8 cellular contexts compared by ENCODE assay signal in the genomic region with DNA sequence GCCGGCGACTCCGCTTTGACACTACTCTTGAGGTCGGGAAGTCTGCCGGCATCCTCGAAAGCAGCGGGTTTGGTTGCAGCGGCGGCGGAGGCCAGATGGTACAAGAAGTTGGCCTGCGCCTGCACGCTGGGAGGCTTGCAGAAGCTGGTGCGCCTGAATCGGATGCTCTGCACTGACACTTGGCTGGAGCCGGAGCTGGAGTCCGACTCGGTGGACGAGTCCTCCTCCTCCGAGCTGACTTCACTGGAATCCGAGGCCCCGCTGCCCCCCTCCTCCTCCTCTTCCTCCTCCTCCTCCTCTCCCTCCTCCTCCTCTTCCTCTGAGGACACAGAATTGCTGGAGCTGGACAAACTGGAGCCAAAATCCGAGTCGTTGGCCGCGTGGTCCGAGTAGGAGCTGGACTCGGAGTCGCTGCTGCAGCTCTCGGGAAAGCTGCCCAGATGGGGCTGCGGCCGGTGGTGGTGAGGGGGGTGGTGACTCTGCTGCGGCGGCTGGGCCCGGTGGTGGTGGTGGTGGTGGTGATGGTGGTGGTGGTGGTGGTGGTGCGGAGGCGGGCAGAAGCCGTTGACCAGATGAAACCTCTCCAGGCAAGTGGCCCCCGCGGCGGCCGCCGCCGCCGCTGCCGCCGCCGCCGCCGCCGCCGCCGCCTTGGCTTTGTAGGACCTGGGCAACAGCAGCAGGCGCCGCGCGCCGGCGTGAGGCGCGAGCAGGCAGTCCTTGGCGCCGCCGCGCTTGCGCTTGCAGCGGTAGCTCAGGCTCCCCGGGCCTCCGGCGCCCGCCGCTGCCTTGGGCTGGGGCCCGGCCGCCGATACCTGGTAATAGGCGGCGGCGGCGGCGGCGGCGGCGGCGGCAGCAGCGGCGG. TPM values are rescaled to one million over a fixed set of nuclear protein-coding genes. Genes with fewer than 3 reads are reported as not detected.
DNase-seq lines count a peak whose midpoint lies in the region; ATAC-seq, FAIRE-seq and TF ChIP-seq lines count a peak whose summit lies in the region.

No MANE protein-coding gene starts in this region.

- TF ChIP-seq CTCF in SK-N-SH (IDR thresholded peaks at IDR 0.05) = no peak
- TF ChIP-seq CTCF in brain (conservative IDR thresholded peaks at IDR 0.05) = no peak
- no peak for TF ChIP-seq CTCF in gastrocnemius medialis (IDR thresholded peaks at IDR 0.05 in 4 of 5, conservative IDR thresholded peaks at IDR 0.05 in 1 of 5)

- intact Hi-C loops in gastrocnemius medialis (cut with DNase I; ENCODE audit: low total_unique reads) = loop anchor here (2.0 kb wide), 1 partner anchor 20 kb away; no protein-coding TSS in a partner anchor

- H3K27me3 ChIP-seq in BLaER1 treated with 17β-estradiol and CSF1 and Interleukin-3, amounts not matched to agents 10 nM and 100 nM = peaks cover 100% of the 10 kb centered on the region in 11 experiments
- H3K27me3 ChIP-seq in SK-N-SH (ENCODE audit: insufficient read depth) (no peaks in the 10 kb centered on the region), iPS-18a (ENCODE audit: control insufficient read depth, insufficient read depth, low read length) (peaks cover 50% of the 10 kb centered on the region), gastrocnemius medialis (peaks cover 0 to 8% (median 4%) of the 10 kb centered on the region in 3 donors)

- under 1% methylated on average over 19 of the region's 85 CpGs for WGBS in SK-N-SH (ENCODE audit: low lambda C conversion rate)

- peak overlapping the region; percentile 21 to 68 (median 54) for H3K4me3 ChIP-seq in BLaER1 treated with 17β-estradiol and CSF1 and Interleukin-3, amounts not matched to agents 10 nM and 100 nM
- H3K4me3 ChIP-seq in SK-N-SH (ENCODE audit: low read depth in 2 of 2, low read length in 1 of 2) (peak overlapping the region; percentile 53 to 64), iPS-18a (ENCODE audit: low read length) (peak overlapping the region; percentile 71), gastrocnemius medialis (peak overlapping the region; percentile 63 to 72 (median 67))

- H3K4me1 Mint-ChIP-seq in brain = peaks cover 60% of the 10 kb centered on the region

- peak overlapping the region; percentile 68 for H2AFZ ChIP-seq in SK-N-SH (ENCODE audit: low read depth)

- TF ChIP-seq POLR2A in gastrocnemius medialis (IDR thresholded peaks at IDR 0.05) = peak in 1 of 2 donors; percentile 23

- H3K79me2 ChIP-seq in SK-N-SH (ENCODE audit: insufficient read depth) = peaks cover 27% of the 10 kb centered on the region

- H4K20me1 ChIP-seq in BLaER1 treated with 17β-estradiol and CSF1 and Interleukin-3, amounts not matched to agents 10 nM and 100 nM = peaks cover 0 to 92% (median 62%) of the 10 kb centered on the region in 11 experiments; a peak in 19 of 22 replicates
- no peaks in the 10 kb centered on the region for H4K20me1 ChIP-seq in SK-N-SH (ENCODE audit: insufficient read depth)

- ATAC-seq in GM19043 (IDR thresholded peaks at IDR 0.05; ENCODE audit: low read depth, unreplicated experiment) = peak; percentile 60
- peak; percentile 59 for ATAC-seq in HG03175 (IDR thresholded peaks at IDR 0.05; ENCODE audit: unreplicated experiment)
- ATAC-seq in gastrocnemius medialis = peak; percentile 61 to 64

- H3K4me1 ChIP-seq in BLaER1 treated with 17β-estradiol and CSF1 and Interleukin-3, amounts not matched to agents 10 nM and 100 nM = peaks cover 4 to 13% (median 10%) of the 10 kb centered on the region in 10 experiments; a peak in 11 of 20 replicates
- peaks cover 24 to 25% of the 10 kb centered on the region in 2 experiments; a peak in 3 of 4 replicates for H3K4me1 ChIP-seq in SK-N-SH (ENCODE audit: control insufficient read depth in 1 of 2, insufficient read depth in 2 of 2, low read depth in 1 of 2, low read length in 1 of 2)
- peaks cover 69% of the 10 kb centered on the region for H3K4me1 ChIP-seq in iPS-18a (ENCODE audit: control insufficient read depth, low read depth, low read length)
- H3K4me1 ChIP-seq in gastrocnemius medialis = peaks cover 33 to 34% of the 10 kb centered on the region in 2 donors

- H3F3A ChIP-seq in SK-N-SH (replicated peaks; ENCODE audit: insufficient read depth) = peaks cover 26% of the 10 kb centered on the region

- TF ChIP-seq RAD21 in SK-N-SH (IDR thresholded peaks at IDR 0.05; ENCODE audit: low read length) = no peak

- TF ChIP-seq EP300 in SK-N-SH (IDR thresholded peaks at IDR 0.05; ENCODE audit: borderline replicate concordance in 1 of 2, low read depth in 1 of 2, low read length in 1 of 2) = no peak

- no peaks in the 10 kb centered on the region for H3K9me3 ChIP-seq in BLaER1 treated with 17β-estradiol and CSF1 and Interleukin-3, amounts not matched to agents 10 nM and 100 nM (replicated peaks in 1 of 11)
- H3K9me3 ChIP-seq in SK-N-SH (no peaks in the 10 kb centered on the region), iPS-18a (ENCODE audit: control insufficient read depth, low read depth, low read length) (no peaks in the 10 kb centered on the region), gastrocnemius medialis (no peaks in the 10 kb centered on the region)

- no peaks in the 10 kb centered on the region for H3K9me2 ChIP-seq in SK-N-SH

- H3K36me3 ChIP-seq in BLaER1 treated with 17β-estradiol and CSF1 and Interleukin-3, amounts not matched to agents 10 nM and 100 nM = no peaks in the 10 kb centered on the region
- H3K36me3 ChIP-seq in SK-N-SH (replicated peaks in 1 of 2; ENCODE audit: control insufficient read depth in 1 of 2, insufficient read depth in 2 of 2, low read length in 1 of 2) (no peaks in the 10 kb centered on the region), iPS-18a (ENCODE audit: control insufficient read depth, low read depth, low read length) (no peaks in the 10 kb centered on the region), gastrocnemius medialis (no peaks in the 10 kb centered on the region)

- peak overlapping the region in 2 of 11 experiments; percentile 11 to 27; a peak in 2 of 22 replicates for H3K9ac ChIP-seq in BLaER1 treated with 17β-estradiol and CSF1 and Interleukin-3, amounts not matched to agents 10 nM and 100 nM
- H3K9ac ChIP-seq in SK-N-SH = peak overlapping the region; percentile 60; the same call in 1 of the 2 replicates
- peak overlapping the region; percentile 57 for H3K9ac ChIP-seq in iPS-18a (ENCODE audit: low read length)

- H3K9me3 Mint-ChIP-seq in brain = peaks cover 0 to 4% (median 0%) of the 10 kb centered on the region in 5 experiments

- no peak overlapping the region for H3K27ac ChIP-seq in BLaER1 treated with 17β-estradiol and CSF1 and Interleukin-3, amounts not matched to agents 10 nM and 100 nM
- H3K27ac ChIP-seq in SK-N-SH (ENCODE audit: low read depth in 2 of 2, low read length in 1 of 2) = peak overlapping the region; percentile 44 to 99; a peak in 3 of 4 replicates
- no peak overlapping the region for H3K27ac ChIP-seq in iPS-18a (ENCODE audit: low read length)
- H3K27ac ChIP-seq in gastrocnemius medialis = peak overlapping the region; percentile 68 to 98 (median 77)

- DNase-seq in SK-N-SH = peak; percentile 67
- DNase-seq in gastrocnemius medialis = peak; percentile 82 to 86
- DNase-seq in frontal cortex (ENCODE audit: low spot score in 2 of 2) = no peak

- CTCF ChIA-PET in SK-N-SH (lab: Yijun Ruan, JAX) = interaction anchor here (0.6 to 3.4 kb wide), 10 partner anchors 9 to 217 kb away, joined by 3 to 28 read pairs (median 3); a partner anchor contains a TSS

- no peaks in the 10 kb centered on the region for H3K36me3 Mint-ChIP-seq in brain

- peak overlapping the region; percentile 61 to 94 (median 85) for H3K4me2 ChIP-seq in BLaER1 treated with 17β-estradiol and CSF1 and Interleukin-3, amounts not matched to agents 10 nM and 100 nM
- peak overlapping the region; percentile 99 for H3K4me2 ChIP-seq in SK-N-SH

- peaks cover 20% of the 10 kb centered on the region for H3K27me3 Mint-ChIP-seq in brain

- in situ Hi-C loops in gastrocnemius medialis (cut with MboI; ENCODE audit: low sequenced_read_pairs in 4 of 4) = loop anchor here in 1 of 4 donors (25.0 kb wide), 1 partner anchor 796 kb away; a partner anchor contains a TSS

- H3K4me3 Mint-ChIP-seq in brain = peak overlapping the region; percentile 93 to 96 (median 95)

- POLR2A ChIA-PET in SK-N-SH (lab: Yijun Ruan, JAX) = interaction anchor here (0.6 to 2.9 kb wide), 5 partner anchors 10 to 834 kb away, joined by 3 to 21 read pairs (median 7); a partner anchor contains a TSS

- H3K27ac Mint-ChIP-seq in brain = peak overlapping the region; percentile 99 to 100 (median 99)

- FAIRE-seq in frontal cortex (lab: Jason Lieb, UNC) = no peak

TF ChIP-seq in SK-N-SH, 30 proteins besides CTCF, POLR2A, EP300 and RAD21:
- TF ChIP-seq ELF1 (IDR thresholded peaks at IDR 0.05) (no peak), TCF12 (IDR thresholded peaks at IDR 0.05) (peak; percentile 34; the same call in 1 of the 2 replicates), TAF1 (IDR thresholded peaks at IDR 0.05; ENCODE audit: borderline replicate concordance, low read depth, low read length) (peak; percentile 3; the same call in 1 of the 2 replicates), MXI1 (IDR thresholded peaks at IDR 0.05; ENCODE audit: low read depth, low read length) (peak; percentile 46), NRF1 (IDR thresholded peaks at IDR 0.05; ENCODE audit: low read depth, low read length) (peak; percentile 47)
- TF ChIP-seq, protein P1, sequence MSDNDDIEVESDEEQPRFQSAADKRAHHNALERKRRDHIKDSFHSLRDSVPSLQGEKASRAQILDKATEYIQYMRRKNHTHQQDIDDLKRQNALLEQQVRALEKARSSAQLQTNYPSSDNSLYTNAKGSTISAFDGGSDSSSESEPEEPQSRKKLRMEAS (IDR thresholded peaks at IDR 0.05; ENCODE audit: low read depth) = peak; percentile 45; the same call in 1 of the 2 replicates
- TF ChIP-seq, protein P2, sequence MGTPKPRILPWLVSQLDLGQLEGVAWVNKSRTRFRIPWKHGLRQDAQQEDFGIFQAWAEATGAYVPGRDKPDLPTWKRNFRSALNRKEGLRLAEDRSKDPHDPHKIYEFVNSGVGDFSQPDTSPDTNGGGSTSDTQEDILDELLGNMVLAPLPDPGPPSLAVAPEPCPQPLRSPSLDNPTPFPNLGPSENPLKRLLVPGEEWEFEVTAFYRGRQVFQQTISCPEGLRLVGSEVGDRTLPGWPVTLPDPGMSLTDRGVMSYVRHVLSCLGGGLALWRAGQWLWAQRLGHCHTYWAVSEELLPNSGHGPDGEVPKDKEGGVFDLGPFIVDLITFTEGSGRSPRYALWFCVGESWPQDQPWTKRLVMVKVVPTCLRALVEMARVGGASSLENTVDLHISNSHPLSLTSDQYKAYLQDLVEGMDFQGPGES (IDR thresholded peaks at IDR 0.05; ENCODE audit: low read depth, low read length) = no peak

RNA-seq across cellular contexts. Expression of a gene that starts 9.0 kb away (rescaled TPM):
- 0.38 and 0.47 TPM in 2 replicates for polyA plus RNA-seq in SK-N-SH (2012; rRNA removed)
- 0.29 and 0.42 TPM in 2 replicates for polyA plus RNA-seq in SK-N-SH (2012; cell fraction: cytosol; rRNA removed)
- polyA plus RNA-seq in SK-N-SH (2012; cell fraction: nucleus; rRNA removed) = 1.1 and 1.8 TPM in 2 replicates
- polyA plus RNA-seq in brain (ENCODE audit: insufficient read depth, low read depth, low replicate concordance) = 0.46 TPM
- total RNA-seq in gastrocnemius medialis = under 1 TPM in 1 of 4 donors, not detected in 3; 0.09 TPM
- total RNA-seq in frontal cortex = 11.0 TPM

RNA-seq across cellular contexts. Expression of a gene that starts 17.5 kb away (rescaled TPM):
- polyA plus RNA-seq in SK-N-SH (2012; rRNA removed) (23.9 and 26.0 TPM in 2 replicates), brain (ENCODE audit: insufficient read depth, low read depth, low replicate concordance) (17.4 TPM)
- 21.8 and 23.5 TPM in 2 replicates for polyA plus RNA-seq in SK-N-SH (2012; cell fraction: cytosol; rRNA removed)
- 44.7 and 64.0 TPM in 2 replicates for polyA plus RNA-seq in SK-N-SH (2012; cell fraction: nucleus; rRNA removed)
- total RNA-seq in gastrocnemius medialis (10 to 100 TPM; 13.6 to 26.6 (median 21.6) TPM), frontal cortex (35.9 TPM)

Comparison
In these comparisons a context has a peak if more than half of its experiments do, and no peak if none do; other contexts are left out.
1. H3K27ac ChIP-seq: peak in SK-N-SH (2 of 2) and gastrocnemius medialis (4 of 4); none in BLaER1 treated with 17β-estradiol and CSF1 and Interleukin-3, amounts not matched to agents 10 nM and 100 nM (0 of 11) and iPS-18a (single experiment).
2. DNase-seq: peak in SK-N-SH (single experiment) and gastrocnemius medialis (2 of 2); none in frontal cortex (0 of 2).
3. RNA of a gene that starts 9.0 kb away (total RNA-seq): 11.0 TPM in frontal cortex (single experiment); 0.09 TPM in gastrocnemius medialis; every median in the first group is over 10 times any median in the second.
4. Peak in every context shown above with its lines, with median percentiles within 50 percentile points of each other: H3K4me3 ChIP-seq and ATAC-seq.